ENCODE assay signal across 8 cellular contexts in genomic region chr19:35742121-35742724, GRCh38.
DNase-seq lines count a peak whose midpoint lies in the region; ATAC-seq lines count a peak whose summit lies in the region.

TSS of gene IGFLR1 (minus strand) at chr19:35742452. CDS start at chr19:35741180, 1,272 bp downstream.

- no peak within 1 kb of the TSS for H3K27ac ChIP-seq in iPS-18a (ENCODE audit: low read length)

- ATAC-seq in GM21447 (IDR thresholded peaks at IDR 0.05; ENCODE audit: unreplicated experiment): no peak
- ATAC-seq in GM18519 (IDR thresholded peaks at IDR 0.05; ENCODE audit: low FRiP score, unreplicated experiment): no peak

- DNase-seq in AML-193 (lab: John Stamatoyannopoulos, UW): peak; percentile 67 to 71
- peak; percentile 61 to 66 for DNase-seq in Kasumi-1 (lab: John Stamatoyannopoulos, UW)
- DNase-seq in activated CD8-positive, alpha-beta memory T cell treated with anti-CD3 and anti-CD28 coated beads for 4 hours (ENCODE audit: low read depth in 2 of 2): peak; percentile 50 to 62
- DNase-seq in stimulated activated CD4-positive, alpha-beta T cell treated with anti-CD3 and anti-CD28 coated beads, Interleukin-2, amount 100 ng/mL, for 48 hours: peak; percentile 58 to 71
- no peak for DNase-seq in GM19238 (ENCODE audit: insufficient read length, low spot score)

- H3K9me3 ChIP-seq in iPS-18a (ENCODE audit: control insufficient read depth, low read depth, low read length): no peaks in the 10 kb centered on the region

- H3K36me3 ChIP-seq in iPS-18a (ENCODE audit: control insufficient read depth, low read depth, low read length): peaks cover 15% of the 10 kb centered on the region

- no peaks in the 10 kb centered on the region for H3K27me3 ChIP-seq in iPS-18a (ENCODE audit: control insufficient read depth, insufficient read depth, low read length)

- peak within 1 kb of the TSS; percentile 58 for H3K4me3 ChIP-seq in iPS-18a (ENCODE audit: low read length)

- peak within 1 kb of the TSS; percentile 50 for H3K9ac ChIP-seq in iPS-18a (ENCODE audit: low read length)

- peaks cover 5% of the 10 kb centered on the region for H3K4me1 ChIP-seq in iPS-18a (ENCODE audit: control insufficient read depth, low read depth, low read length)
